ENCODE assay signal across 28 cellular contexts in the genomic region with DNA sequence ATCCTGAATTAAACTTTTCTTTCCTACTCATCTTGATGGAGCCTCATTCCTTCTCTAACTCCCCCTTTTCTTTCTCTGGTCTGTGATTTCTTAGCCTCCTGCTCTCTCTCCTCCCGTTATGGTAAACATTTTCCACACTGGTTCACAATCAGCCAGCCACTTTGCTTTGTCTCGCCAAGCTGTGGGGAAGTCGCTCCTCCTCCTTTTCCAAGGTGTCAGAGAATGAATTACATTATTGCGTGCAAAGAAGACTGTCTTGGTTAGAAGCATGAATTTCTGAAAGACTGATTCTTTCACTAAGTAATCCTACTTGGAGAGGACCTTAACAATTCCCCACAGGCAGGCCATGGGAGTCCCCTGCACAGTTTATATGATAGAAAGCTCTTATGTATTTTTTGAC. TPM values are rescaled to one million over a fixed set of nuclear protein-coding genes. Genes with fewer than 3 reads are reported as not detected.
A peak's percentile ranks its signal among the peaks of the same experiment; 100 is the strongest.
DNase-seq lines count a peak whose midpoint lies in the region; ATAC-seq, FAIRE-seq and TF ChIP-seq lines count a peak whose summit lies in the region.
"Had no signal": no experiment of that assay in that cellular context is flagged by ENCODE, and none has a peak within 500 bp of the region (broad histone marks: within the 10 kb centered on the region; RNA-seq: fewer than 3 reads in every experiment).

No MANE protein-coding gene starts in this region.

- no peaks in the 10 kb centered on the region for H3K27me3 ChIP-seq in left ventricle myocardium inferior (ENCODE audit: low read depth)
- no peaks in the 10 kb centered on the region for H3K27me3 ChIP-seq in mesenchymal stem cell (ENCODE audit: control insufficient read depth in 1 of 2, insufficient read depth in 1 of 2, low read length in 2 of 2)
- no peaks in the 10 kb centered on the region for H3K27me3 ChIP-seq in MG63
- H3K27me3 ChIP-seq in HepG2 (ENCODE audit: control insufficient read depth in 1 of 2, insufficient read depth in 2 of 2, low read length in 2 of 2): no peaks in the 10 kb centered on the region; a peak in 1 of 5 replicates
- H3K27me3 ChIP-seq: BLaER1, hepatocyte had no signal

- FAIRE-seq in HepG2 (lab: Jason Lieb, UNC): no peak
- FAIRE-seq: A204.1, GM12892 had no signal

- TF ChIP-seq EP300 in HepG2 (IDR thresholded peaks at IDR 0.05; ENCODE audit: low read depth in 2 of 2, low read length in 2 of 2): no peak
- TF ChIP-seq EP300 in HepG2 (CRISPR knock-in tag; IDR thresholded peaks at IDR 0.05; ENCODE audit: borderline replicate concordance): no peak

- peak overlapping the region; percentile 55 for H3K27ac ChIP-seq in left ventricle myocardium inferior (replicated peaks)
- H3K27ac ChIP-seq in mesenchymal stem cell (ENCODE audit: low read length, poor library complexity, severe bottlenecking): no peak overlapping the region
- no peak overlapping the region for H3K27ac ChIP-seq in HepG2 (ENCODE audit: extremely low read length, insufficient read depth, low read length)
- H3K27ac ChIP-seq: BLaER1, hepatocyte, parathyroid adenoma, RWPE1 had no signal

- in situ Hi-C loops in HepG2 (cut with HindIII; ENCODE audit: extremely low pct_ligation_motif_present, low pct_unique_long_range_greater_than_20kb): no loop called here

- no peak overlapping the region for H3K9ac ChIP-seq in mesenchymal stem cell (ENCODE audit: low read length)
- H3K9ac ChIP-seq in HepG2 (ENCODE audit: insufficient read depth, low read depth, low read length): no peak overlapping the region
- H3K9ac ChIP-seq: BLaER1, parathyroid adenoma had no signal

- no peak overlapping the region for H4K91ac ChIP-seq in mesenchymal stem cell (ENCODE audit: low read length)

- H4K8ac ChIP-seq in mesenchymal stem cell (ENCODE audit: low read length): no peak overlapping the region

- no peak overlapping the region for H2AK5ac ChIP-seq in mesenchymal stem cell (ENCODE audit: low read length, severe bottlenecking)

- TF ChIP-seq CTCF in left ventricle myocardium inferior (IDR thresholded peaks at IDR 0.05; ENCODE audit: borderline replicate concordance) (no peak), brain (conservative IDR thresholded peaks at IDR 0.05) (no peak), HepG2 (CRISPR knock-in tag; IDR thresholded peaks at IDR 0.05) (no peak)

- H3K27me3 Mint-ChIP-seq in brain: no peaks in the 10 kb centered on the region
- H3K27me3 Mint-ChIP-seq: activated CD4-positive, alpha-beta T cell treated with anti-CD3 and anti-CD28 coated beads, Interleukin-2, amount 10 ng/mL, durations not matched to agents 7 days and 5 days; naive B cell; type B pancreatic cell had no signal

- no peak for TF ChIP-seq POLR2A in HepG2 (IDR thresholded peaks at IDR 0.05; ENCODE audit: insufficient read depth in 1 of 2, low read depth in 2 of 2, low read length in 2 of 2)

- no peak overlapping the region for H3K18ac ChIP-seq in mesenchymal stem cell (ENCODE audit: low read depth in 1 of 2, low read length in 2 of 2)

- BruUV-seq in HepG2 (replicated peaks; lab: Mats Ljungman, UMichigan): no TSS peak

- H3K4me1 ChIP-seq in left ventricle myocardium inferior (peaks cover 29% of the 10 kb centered on the region), mesenchymal stem cell (ENCODE audit: control insufficient read depth, insufficient read depth, low read depth, low read length) (no peaks in the 10 kb centered on the region), HepG2 (ENCODE audit: insufficient read depth, low read length) (no peaks in the 10 kb centered on the region)
- H3K4me1 ChIP-seq: BLaER1, parathyroid adenoma had no signal

- H3K79me1 ChIP-seq in mesenchymal stem cell (replicated peaks; ENCODE audit: low read length, poor library complexity, severe bottlenecking): no peaks in the 10 kb centered on the region

- CTCF ChIA-PET in HepG2 (lab: Yijun Ruan, JAX; ENCODE audit: low intra/inter-chr PET ratio, low total read pairs): no interaction called here

- H3K4me1 Mint-ChIP-seq in brain: peaks cover 21% of the 10 kb centered on the region

- peak overlapping the region in 4 of 5 experiments; percentile 28 to 88 (median 54) for H3K27ac Mint-ChIP-seq in brain
- H3K27ac Mint-ChIP-seq: activated CD4-positive, alpha-beta T cell treated with anti-CD3 and anti-CD28 coated beads, Interleukin-2, amount 10 ng/mL, durations not matched to agents 7 days and 5 days; type B pancreatic cell had no signal

- DNase-seq in left ventricle myocardium inferior (no peak), left ventricle myocardium superior (no peak), mesenchymal stem cell (peak; percentile 58), NCI-H2196 treated with DMSO at 0.1 percent for 48 hours (lab: John Stamatoyannopoulos, UW; ENCODE audit: unreplicated experiment) (no peak), MG63 (no peak), HepG2 (ENCODE audit: low spot score) (no peak)
- DNase-seq: activated CD4-positive, alpha-beta T cell treated with anti-CD3 and anti-CD28 coated beads, Interleukin-2, amount 10 ng/mL, durations not matched to agents 7 days and 5 days; activated naive CD4-positive, alpha-beta T cell treated with anti-CD3 and anti-CD28 coated beads, Interleukin-2, amount 50 U/mL, for 16 hours; caudate nucleus; COR-L47; DND-41; Kasumi-1; left colon; naive B cell; NCI-H1048; NCI-H187; NCI-H2171 treated with DMSO at 0.1 percent for 48 hours; stimulated activated CD4-positive, alpha-beta T cell treated with anti-CD3 and anti-CD28 coated beads, Interleukin-15, amount 100 ng/mL, for 24 hours; T-helper 9 cell had no signal

- H3K36me3 ChIP-seq in left ventricle myocardium inferior: peaks cover 46% of the 10 kb centered on the region
- no peaks in the 10 kb centered on the region for H3K36me3 ChIP-seq in mesenchymal stem cell (ENCODE audit: control insufficient read depth in 1 of 2, insufficient read depth in 2 of 2, low read depth in 1 of 2, low read length in 2 of 2)
- H3K36me3 ChIP-seq in MG63: no peaks in the 10 kb centered on the region
- no peaks in the 10 kb centered on the region for H3K36me3 ChIP-seq in HepG2 (replicated peaks in 1 of 2; ENCODE audit: control insufficient read depth in 1 of 2, insufficient read depth in 2 of 2, low read length in 2 of 2)
- H3K36me3 ChIP-seq: BLaER1 had no signal

- H3K36me3 Mint-ChIP-seq in brain: no peaks in the 10 kb centered on the region
- H3K36me3 Mint-ChIP-seq: type B pancreatic cell had no signal

- 88% methylated on average over 4 of the region's 4 CpGs for WGBS in mesenchymal stem cell
- 24% methylated on average over 4 of the region's 4 CpGs for WGBS in HepG2 (ENCODE audit: low lambda C conversion rate)

- H3K4me3 ChIP-seq in left ventricle myocardium inferior (no peak overlapping the region), mesenchymal stem cell (ENCODE audit: insufficient read depth in 1 of 2, low read depth in 1 of 2, low read length in 2 of 2) (no peak overlapping the region), MG63 (no peak overlapping the region), HepG2 (replicated peaks in 1 of 3; ENCODE audit: insufficient read depth in 1 of 3, low read depth in 2 of 3, low read length in 3 of 3) (no peak overlapping the region)
- H3K4me3 ChIP-seq: BLaER1, hepatocyte had no signal

- no peak overlapping the region for H3K4me2 ChIP-seq in mesenchymal stem cell (ENCODE audit: low read length, poor library complexity, severe bottlenecking)
- H3K4me2 ChIP-seq in HepG2 (ENCODE audit: low read depth, low read length): no peak overlapping the region
- H3K4me2 ChIP-seq: BLaER1, hepatocyte had no signal

- intact Hi-C loops in left ventricle myocardium inferior (cut with micrococcal nuclease) (no loop called here), left ventricle myocardium superior (cut with micrococcal nuclease) (no loop called here), HepG2 (cut with micrococcal nuclease; ENCODE audit: unreplicated experiment) (no loop called here)

- POLR2A ChIA-PET in HepG2 (lab: Yijun Ruan, JAX): no interaction called here

- TF ChIP-seq RAD21 in HepG2 (CRISPR knock-in tag; IDR thresholded peaks at IDR 0.05): no peak

- H3K4me3 Mint-ChIP-seq in brain: no peak overlapping the region
- H3K4me3 Mint-ChIP-seq: activated CD4-positive, alpha-beta T cell treated with anti-CD3 and anti-CD28 coated beads, Interleukin-2, amount 10 ng/mL, durations not matched to agents 7 days and 5 days; naive B cell; type B pancreatic cell had no signal

- no peak overlapping the region for H2AFZ ChIP-seq in mesenchymal stem cell (ENCODE audit: low read depth, low read length)
- no peak overlapping the region for H2AFZ ChIP-seq in HepG2 (ENCODE audit: low read length)
- H2AFZ ChIP-seq: hepatocyte, parathyroid adenoma had no signal

- H3K9me3 Mint-ChIP-seq in brain: no peaks in the 10 kb centered on the region
- H3K9me3 Mint-ChIP-seq: activated CD4-positive, alpha-beta T cell treated with anti-CD3 and anti-CD28 coated beads, Interleukin-2, amount 10 ng/mL, durations not matched to agents 7 days and 5 days; naive B cell; type B pancreatic cell had no signal

- ATAC-seq in left ventricle myocardium superior (no peak), GM18868 (IDR thresholded peaks at IDR 0.05; ENCODE audit: unreplicated experiment) (no peak), HepG2 (no peak)
- ATAC-seq: left colon had no signal

- H2BK15ac ChIP-seq in mesenchymal stem cell (ENCODE audit: low read depth, poor library complexity, severe bottlenecking): no peak overlapping the region

- H3K23ac ChIP-seq in mesenchymal stem cell (ENCODE audit: low read length in 2 of 2): no peak overlapping the region

- H3K9me3 ChIP-seq in left ventricle myocardium inferior (replicated peaks) (no peaks in the 10 kb centered on the region), mesenchymal stem cell (ENCODE audit: control insufficient read depth, low read length) (no peaks in the 10 kb centered on the region), MG63 (no peaks in the 10 kb centered on the region), HepG2 (ENCODE audit: low read length) (no peaks in the 10 kb centered on the region)
- H3K9me3 ChIP-seq: BLaER1 had no signal

- H2BK5ac ChIP-seq in mesenchymal stem cell (ENCODE audit: low read depth, low read length, poor library complexity, severe bottlenecking): no peak overlapping the region

- H3K4ac ChIP-seq in mesenchymal stem cell (ENCODE audit: low read depth in 1 of 2, low read length in 2 of 2): no peak overlapping the region

- H3K79me2 ChIP-seq in HepG2 (ENCODE audit: insufficient read depth, low read length): no peaks in the 10 kb centered on the region
- H3K79me2 ChIP-seq: hepatocyte, parathyroid adenoma had no signal

- H2BK120ac ChIP-seq in mesenchymal stem cell (ENCODE audit: low read depth, low read length): no peak overlapping the region

- no peaks in the 10 kb centered on the region for H4K20me1 ChIP-seq in HepG2 (ENCODE audit: insufficient read depth, low read length)
- H4K20me1 ChIP-seq: BLaER1 had no signal

- H2BK12ac ChIP-seq in mesenchymal stem cell (ENCODE audit: low read length in 2 of 2): no peak overlapping the region

- no peak overlapping the region for H3K14ac ChIP-seq in mesenchymal stem cell (ENCODE audit: low read length in 2 of 2)

RNA-seq across cellular contexts. Expression of gene RASGRP3, which starts 46.1 kb away (rescaled TPM):
- total RNA-seq in left ventricle myocardium inferior (69.2 TPM), left ventricle myocardium superior (53.8 TPM), HepG2 (2016; rRNA removed; fragmentation: Illumina TruSeq; extraction: Trizol) (not detected in 2 replicates)
- polyA plus RNA-seq in brain (ENCODE audit: insufficient read depth, low read depth, low replicate concordance) (10.3 TPM), HepG2 (2011; rRNA removed) (0.01 and 0.27 TPM in 2 replicates)
- polyA plus RNA-seq in mesenchymal stem cell (2013, experiment 1 of 2): 31.4 TPM
- polyA plus RNA-seq in mesenchymal stem cell (2013, experiment 2 of 2): 29.3 TPM
- total RNA-seq in MG63 (2014; rRNA removed; shearing (Covaris generic); ENCODE audit: low replicate concordance): 3.4 and 3.9 TPM in 2 replicates
- total RNA-seq in HepG2 (2016; cell fraction: cytosol; rRNA removed; fragmentation: Illumina TruSeq; extraction: Trizol; ENCODE audit: low read depth): not detected in 2 replicates
- 0.02 TPM in 1 of 2 replicates, not detected in the other for total RNA-seq in HepG2 (2016; cell fraction: insoluble cytoplasmic fraction; rRNA removed; fragmentation: Illumina TruSeq; extraction: Trizol)
- not detected in 2 replicates for total RNA-seq in HepG2 (2016; cell fraction: membrane; rRNA removed; fragmentation: Illumina TruSeq; extraction: Trizol)
- not detected in 2 replicates for total RNA-seq in HepG2 (2016; cell fraction: nucleus; rRNA removed; fragmentation: Illumina TruSeq; extraction: Trizol)
- polyA plus RNA-seq in HepG2 (2011; cell fraction: cytosol; rRNA removed): 0.08 TPM in 1 of 2 replicates, not detected in the other
- not detected in 2 replicates for polyA plus RNA-seq in HepG2 (2011; cell fraction: nucleus; rRNA removed)
- polyA plus RNA-seq in HepG2 (2012): not detected in 2 replicates
- polyA plus RNA-seq in HepG2 (2016; cell fraction: cytosol; fragmentation: Illumina TruSeq; extraction: Trizol; ENCODE audit: low read depth): not detected in 2 replicates
- polyA plus RNA-seq in HepG2 (2016; cell fraction: insoluble cytoplasmic fraction; fragmentation: Illumina TruSeq; extraction: Trizol; ENCODE audit: low read depth): not detected in 2 replicates
- not detected in 2 replicates for polyA plus RNA-seq in HepG2 (2016; cell fraction: membrane; fragmentation: Illumina TruSeq; extraction: Trizol; ENCODE audit: low read depth)
- not detected in 2 replicates for polyA plus RNA-seq in HepG2 (2016; cell fraction: nucleus; fragmentation: Illumina TruSeq; extraction: Trizol; ENCODE audit: insufficient read depth, low read depth)
- not detected in 2 replicates for polyA minus RNA-seq in HepG2 (2011; rRNA and poly(A)+ RNA removed; ENCODE audit: low replicate concordance)
- polyA minus RNA-seq in HepG2 (2011; cell fraction: cytosol; rRNA and poly(A)+ RNA removed): not detected in 2 replicates
- polyA minus RNA-seq in HepG2 (2011; cell fraction: nucleus; rRNA and poly(A)+ RNA removed): not detected in 2 replicates

Comparison
In these comparisons a context has a peak if more than half of its experiments do, and no peak if none do; other contexts are left out.
1. RNA of gene RASGRP3, which starts 46.1 kb away (total RNA-seq): 69.2 TPM in left ventricle myocardium inferior (single experiment) and 53.8 TPM in left ventricle myocardium superior (single experiment); 3.4 to 3.9 TPM in MG63 and 0.02 TPM in HepG2; every median in the first group is over 10 times any median in the second.